In genomic region chr2:203737360-203737759, GRCh38 we compare ENCODE assay signal across 17 cellular contexts. TPM values are rescaled to one million over a fixed set of nuclear protein-coding genes. Genes with fewer than 3 reads are reported as not detected.
A peak's percentile ranks its signal among the peaks of the same experiment; 100 is the strongest.
DNase-seq lines count a peak whose midpoint lies in the region; ATAC-seq and TF ChIP-seq lines count a peak whose summit lies in the region.
"Had no signal": no experiment of that assay in that cellular context is flagged by ENCODE, and none has a peak within 500 bp of the region (broad histone marks: within the 10 kb centered on the region; RNA-seq: fewer than 3 reads in every experiment).

No MANE protein-coding gene starts in this region.

- POLR2A ChIA-PET in CD8-positive, alpha-beta T cell (lab: Charles Lee) = interaction anchor here (1.0 to 2.2 kb wide), 3 partner anchors 11 to 27 kb away, joined by 3 to 9 read pairs (median 3); no protein-coding TSS in a partner anchor

- H3K27me3 ChIP-seq in CD8-positive, alpha-beta T cell (ENCODE audit: insufficient read depth, low read length) = no peaks in the 10 kb centered on the region
- H3K27me3 ChIP-seq: pancreas, SJCRH30 had no signal

- peaks cover 93% of the 10 kb centered on the region for H3K4me1 Mint-ChIP-seq in CD8-positive, alpha-beta T cell (ENCODE audit: low read depth)
- peaks cover 100% of the 10 kb centered on the region for H3K4me1 Mint-ChIP-seq in activated naive CD8-positive, alpha-beta T cell treated with anti-CD3 and anti-CD28 coated beads for 36 hours

- intact Hi-C loops in CD8-positive, alpha-beta T cell (cut with DNase I, micrococcal nuclease) = no loop called here

- ATAC-seq in CD8-positive, alpha-beta T cell = no peak
- ATAC-seq in GM18870 (IDR thresholded peaks at IDR 0.05; ENCODE audit: unreplicated experiment) (peak; percentile 73), HG03108 (IDR thresholded peaks at IDR 0.05; ENCODE audit: unreplicated experiment) (peak; percentile 59)
- ATAC-seq: pancreas had no signal

- no peaks in the 10 kb centered on the region for H3K9me3 ChIP-seq in CD8-positive, alpha-beta T cell (ENCODE audit: low read length)
- H3K9me3 ChIP-seq: pancreas, SJCRH30 had no signal

- no peaks in the 10 kb centered on the region for H3K9me3 Mint-ChIP-seq in CD8-positive, alpha-beta T cell
- peaks cover 13% of the 10 kb centered on the region for H3K9me3 Mint-ChIP-seq in activated naive CD8-positive, alpha-beta T cell treated with anti-CD3 and anti-CD28 coated beads for 36 hours
- H3K9me3 Mint-ChIP-seq: stimulated activated naive B cell treated with anti-CD40 and anti-IgM and Interleukin-4, amounts not matched to agents 10 μg/mL and 1 μg/mL and 100 μg/mL, for 72 hours had no signal

- no peak overlapping the region for H3K4me3 ChIP-seq in CD8-positive, alpha-beta T cell (ENCODE audit: low read depth, low read length)
- H3K4me3 ChIP-seq: pancreas, SJCRH30 had no signal

- H3K27ac Mint-ChIP-seq in CD8-positive, alpha-beta T cell = peak overlapping the region; percentile 95
- peak overlapping the region; percentile 100 for H3K27ac Mint-ChIP-seq in activated naive CD8-positive, alpha-beta T cell treated with anti-CD3 and anti-CD28 coated beads for 36 hours
- H3K27ac Mint-ChIP-seq: stimulated activated naive B cell treated with anti-CD40 and anti-IgM and Interleukin-4, amounts not matched to agents 10 μg/mL and 1 μg/mL and 100 μg/mL, for 72 hours had no signal

- no peak for DNase-seq in CD8-positive, alpha-beta T cell
- no peak for DNase-seq in activated naive CD8-positive, alpha-beta T cell treated with anti-CD3 and anti-CD28 coated beads for 36 hours
- DNase-seq in T-helper 9 cell (no peak), NCI-H1417 (lab: John Stamatoyannopoulos, UW) (no peak), NOMO-1 (lab: John Stamatoyannopoulos, UW; ENCODE audit: unreplicated experiment in 2 of 2) (no peak), DMS153 (lab: John Stamatoyannopoulos, UW) (no peak)
- DNase-seq: activated CD4-positive, alpha-beta T cell treated with anti-CD3 and anti-CD28 coated beads for 4 hours; aorta; C1 segment of cervical spinal cord; NCI-H1092 treated with DMSO at 0.1 percent for 48 hours; NCI-H526 treated with DMSO at 0.1 percent for 48 hours; pancreas; SJCRH30; stimulated activated naive B cell treated with anti-CD40 and anti-IgM and Interleukin-4, amounts not matched to agents 10 μg/mL and 1 μg/mL and 100 μg/mL, for 72 hours had no signal

- H3K36me3 ChIP-seq in CD8-positive, alpha-beta T cell (ENCODE audit: insufficient read depth, low read length) = peaks cover 20% of the 10 kb centered on the region
- H3K36me3 ChIP-seq: pancreas, SJCRH30 had no signal

- H3K27ac ChIP-seq in CD8-positive, alpha-beta T cell (ENCODE audit: low read depth, low read length) = no peak overlapping the region
- H3K27ac ChIP-seq: pancreas, SJCRH30 had no signal

- CTCF ChIA-PET in CD8-positive, alpha-beta T cell (lab: Charles Lee) = interaction anchor here (0.6 to 7.3 kb wide), 3 partner anchors 18 to 182 kb away, joined by 3 to 51 read pairs (median 7); no protein-coding TSS in a partner anchor

- H3K4me3 Mint-ChIP-seq in CD8-positive, alpha-beta T cell = no peak overlapping the region
- peak overlapping the region; percentile 25 for H3K4me3 Mint-ChIP-seq in activated naive CD8-positive, alpha-beta T cell treated with anti-CD3 and anti-CD28 coated beads for 36 hours
- H3K4me3 Mint-ChIP-seq: stimulated activated naive B cell treated with anti-CD40 and anti-IgM and Interleukin-4, amounts not matched to agents 10 μg/mL and 1 μg/mL and 100 μg/mL, for 72 hours had no signal

- H3K27me3 Mint-ChIP-seq in CD8-positive, alpha-beta T cell (ENCODE audit: low read depth) = no peaks in the 10 kb centered on the region
- H3K27me3 Mint-ChIP-seq in activated naive CD8-positive, alpha-beta T cell treated with anti-CD3 and anti-CD28 coated beads for 36 hours = peaks cover 4% of the 10 kb centered on the region

- H3K36me3 Mint-ChIP-seq in CD8-positive, alpha-beta T cell = peaks cover 68% of the 10 kb centered on the region
- peaks cover 74% of the 10 kb centered on the region for H3K36me3 Mint-ChIP-seq in activated naive CD8-positive, alpha-beta T cell treated with anti-CD3 and anti-CD28 coated beads for 36 hours
- H3K36me3 Mint-ChIP-seq: stimulated activated naive B cell treated with anti-CD40 and anti-IgM and Interleukin-4, amounts not matched to agents 10 μg/mL and 1 μg/mL and 100 μg/mL, for 72 hours had no signal

- no peak for TF ChIP-seq CTCF in CD8-positive, alpha-beta T cell (IDR thresholded peaks at IDR 0.05)

- peaks cover 72% of the 10 kb centered on the region for H3K4me1 ChIP-seq in CD8-positive, alpha-beta T cell (ENCODE audit: insufficient read depth, low read length)
- H3K4me1 ChIP-seq: pancreas had no signal

RNA-seq across cellular contexts. Expression of gene CD28, which starts 30.9 kb away (rescaled TPM):
- 10 to 100 TPM; 78.4 to 80.7 TPM for total RNA-seq in CD8-positive, alpha-beta T cell
- 10 to 100 TPM; 84.0 to 88.8 TPM for total RNA-seq in activated naive CD8-positive, alpha-beta T cell treated with anti-CD3 and anti-CD28 coated beads for 36 hours
- total RNA-seq: HT-29 had no signal
